In genomic region chr1:10941891-10942541, GRCh38 we compare ENCODE assay signal across 8 cellular contexts.
A peak's percentile ranks its signal among the peaks of the same experiment; 100 is the strongest.
DNase-seq lines count a peak whose midpoint lies in the region; ATAC-seq and TF ChIP-seq lines count a peak whose summit lies in the region.

No MANE protein-coding gene starts in this region.

- no peak overlapping the region for H3K4me3 ChIP-seq in astrocyte of the spinal cord (ENCODE audit: low read depth, low read length)

- TF ChIP-seq CTCF in CD14-positive monocyte (IDR thresholded peaks at IDR 0.05): peak; percentile 96
- TF ChIP-seq CTCF in astrocyte of the spinal cord (IDR thresholded peaks at IDR 0.05; ENCODE audit: low read depth, low read length): peak; percentile 98

- ATAC-seq in GM21786 (IDR thresholded peaks at IDR 0.05; ENCODE audit: unreplicated experiment): no peak

- intact Hi-C loops in CD14-positive monocyte (cut with micrococcal nuclease): loop anchor here in 1 of 2 donors (10.0 kb wide), 1 partner anchor 437 kb away; no protein-coding TSS in a partner anchor

- H3K4me1 Mint-ChIP-seq in CD14-positive monocyte: peaks cover 28% of the 10 kb centered on the region

- in situ Hi-C loops in astrocyte of the spinal cord (cut with HindIII; ENCODE audit: low sequenced_read_pairs): no loop called here

- H3K27ac Mint-ChIP-seq in CD14-positive monocyte: no peak overlapping the region

- no peak overlapping the region for H3K4me3 Mint-ChIP-seq in CD14-positive monocyte

- no peaks in the 10 kb centered on the region for H3K36me3 Mint-ChIP-seq in CD14-positive monocyte

- H3K9me3 Mint-ChIP-seq in CD14-positive monocyte: peaks cover 0 to 2% (median 0%) of the 10 kb centered on the region in 7 donors

- H3K27me3 Mint-ChIP-seq in CD14-positive monocyte (ENCODE audit: low read depth in 3 of 3): peaks cover 20 to 33% (median 21%) of the 10 kb centered on the region in 3 donors

- DNase-seq in CD14-positive monocyte (ENCODE audit: low spot score) (no peak), HCEC 1CT (peak; percentile 11), T-helper 1 cell (peak; percentile 26 to 61 (median 44)), astrocyte of the spinal cord (ENCODE audit: low read depth, low spot score) (peak; percentile 5), islet precursor cell (peak; percentile 77)
- peak; percentile 33 to 68 for DNase-seq in stimulated activated CD4-positive, alpha-beta T cell treated with anti-CD3 and anti-CD28 coated beads, Interleukin-4, amount 100 ng/mL, for 4 hours
- DNase-seq in NK-92 treated with Interleukin-12 subunit alpha and Interleukin-12 subunit beta, amount 100 ng/mL, for 24 hours (lab: John Stamatoyannopoulos, UW): no peak

Comparison
In these comparisons a context has a peak if more than half of its experiments do, and no peak if none do; other contexts are left out.
1. DNase-seq: peak in HCEC 1CT (single experiment), T-helper 1 cell (5 of 5), astrocyte of the spinal cord (single experiment), islet precursor cell (single experiment) and stimulated activated CD4-positive, alpha-beta T cell treated with anti-CD3 and anti-CD28 coated beads, Interleukin-4, amount 100 ng/mL, for 4 hours (2 of 2); none in CD14-positive monocyte (single experiment) and NK-92 treated with Interleukin-12 subunit alpha and Interleukin-12 subunit beta, amount 100 ng/mL, for 24 hours (single experiment).